ENCODE assay signal across 12 cellular contexts in the genomic region with DNA sequence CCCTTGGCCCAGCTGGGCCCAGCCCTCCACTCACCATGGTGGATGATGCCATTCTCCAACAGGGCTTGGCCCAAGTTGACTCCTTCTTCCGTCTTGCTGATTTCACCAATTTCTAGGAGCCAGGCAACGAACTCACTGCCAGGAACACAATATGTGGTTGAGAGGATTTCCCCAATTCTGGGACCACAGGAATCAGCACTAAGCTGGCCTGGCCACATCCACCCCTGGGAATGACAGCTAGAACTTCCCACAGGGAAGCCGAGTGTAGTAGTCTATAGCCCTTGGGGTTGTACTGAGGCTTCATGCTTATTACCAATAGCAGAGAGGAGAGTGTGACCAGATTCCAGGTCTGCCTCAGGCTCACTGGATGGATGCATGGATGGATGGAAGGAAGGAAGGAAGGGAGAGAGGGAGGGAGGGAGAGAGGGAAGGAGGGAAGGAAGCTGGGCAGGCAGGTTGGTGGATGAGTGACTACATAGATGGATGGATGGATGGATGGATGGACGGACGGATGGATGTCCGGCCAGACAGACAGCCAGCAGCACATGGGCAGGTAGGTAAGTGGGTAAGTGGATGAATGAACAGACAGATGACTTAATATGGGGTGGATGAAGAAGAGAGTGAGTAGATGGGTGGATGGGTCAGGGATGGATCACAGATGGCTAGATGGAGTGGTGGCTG.
"Had no signal": no experiment of that assay in that cellular context is flagged by ENCODE, and none has a peak within 500 bp of the region (broad histone marks: within the 10 kb centered on the region; RNA-seq: fewer than 3 reads in every experiment).

No MANE protein-coding gene starts in this region.

- H3K27me3 ChIP-seq: breast epithelium, gastrocnemius medialis, ovary, tibial nerve had no signal

- ATAC-seq: gastrocnemius medialis, left ventricle myocardium superior had no signal

- H3K9me3 ChIP-seq: breast epithelium, gastrocnemius medialis, ovary, tibial nerve had no signal

- H3K9me3 Mint-ChIP-seq: activated T-helper 2 cell treated with anti-CD3 and anti-CD28 coated beads, Interferon-gamma antibody, Interleukin-2, Interleukin-4, amounts not matched to agents 10 μg/mL and 5 μg/mL and 100 μg/mL, durations not matched to agents 14 hours and 24 hours and 36 hours had no signal

- H3K27ac Mint-ChIP-seq: activated T-helper 2 cell treated with anti-CD3 and anti-CD28 coated beads, Interferon-gamma antibody, Interleukin-2, Interleukin-4, amounts not matched to agents 10 μg/mL and 5 μg/mL and 100 μg/mL, durations not matched to agents 14 hours and 24 hours and 36 hours had no signal

- H3K27ac ChIP-seq: ovary had no signal

- H3K4me3 ChIP-seq: breast epithelium, ovary, tibial nerve had no signal

- DNase-seq: activated CD4-positive, alpha-beta T cell treated with anti-CD3 and anti-CD28 coated beads, Interleukin-2, amount 50 U/mL, for 1 hour; activated CD4-positive, CD25-positive, alpha-beta regulatory T cell; activated naive CD4-positive, alpha-beta T cell treated with anti-CD3 and anti-CD28 coated beads, Interleukin-2, amount 50 U/mL, for 16 hours; activated T-cell treated with anti-CD3 and anti-CD28 coated beads for 4 hours; gastrocnemius medialis; kidney; left ventricle myocardium superior; ovary; stimulated activated CD4-positive, alpha-beta T cell treated with anti-CD3 and anti-CD28 coated beads, Interleukin-4, amount 100 ng/mL, for 4 hours had no signal

- H3K36me3 ChIP-seq: breast epithelium, ovary had no signal
